In genomic region chr10:104505521-104506041, GRCh38 we compare ENCODE assay signal across 25 cellular contexts.
"Had no signal": no experiment of that assay in that cellular context is flagged by ENCODE, and none has a peak within 500 bp of the region (broad histone marks: within the 10 kb centered on the region; RNA-seq: fewer than 3 reads in every experiment).

No MANE protein-coding gene starts in this region.

- H3K4me3 Mint-ChIP-seq: activated CD4-positive, alpha-beta memory T cell treated with anti-CD3 and anti-CD28 coated beads for 36 hours; activated CD4-positive, alpha-beta T cell treated with anti-CD3 and anti-CD28 coated beads, Interleukin-2, amount 10 ng/mL, durations not matched to agents 7 days and 5 days; activated naive CD8-positive, alpha-beta T cell treated with anti-CD3 and anti-CD28 coated beads, Interleukin-2, amount 50 U/mL, for 24 hours; activated T-cell treated with anti-CD3 and anti-CD28 coated beads, Interleukin-2, amount 50 U/mL, for 4 hours; brain; T-helper 17 cell had no signal

- DNase-seq: activated CD4-positive, alpha-beta memory T cell treated with anti-CD3 and anti-CD28 coated beads for 36 hours; activated CD4-positive, alpha-beta T cell treated with anti-CD3 and anti-CD28 coated beads, Interleukin-2, amount 10 ng/mL, durations not matched to agents 7 days and 5 days; activated CD4-positive, CD25-positive, alpha-beta regulatory T cell; activated CD8-positive, alpha-beta memory T cell treated with anti-CD3 and anti-CD28 coated beads for 24 hours; activated effector memory CD4-positive, alpha-beta T cell treated with anti-CD3 and anti-CD28 coated beads, Interleukin-2, amount 50 U/mL, for 16 hours; activated naive CD4-positive, alpha-beta T cell treated with Interleukin-2 at 50 U/mL for 16 hours; activated naive CD8-positive, alpha-beta T cell treated with anti-CD3 and anti-CD28 coated beads, Interleukin-2, amount 50 U/mL, for 24 hours; activated T-cell treated with anti-CD3 and anti-CD28 coated beads, Interleukin-2, amount 50 U/mL, for 4 hours; amygdala; Kasumi-1; NCI-H1048; NCI-H146; NCI-H187 treated with DMSO at 0.1 percent for 48 hours; NCI-H2171; NCI-H2227 treated with DMSO at 0.1 percent for 48 hours; NCI-H446 treated with DMSO at 0.1 percent for 48 hours; NCI-H524 treated with DMSO at 0.1 percent for 48 hours; NCI-H748 treated with DMSO at 0.1 percent for 48 hours; SHP77; T-helper 17 cell; T-helper 9 cell had no signal

- ATAC-seq: activated naive CD4-positive, alpha-beta T cell treated with anti-CD3 and anti-CD28 coated beads, Interleukin-2, amount 50 U/mL, for 72 hours; activated naive CD8-positive, alpha-beta T cell treated with anti-CD3 and anti-CD28 coated beads, Interleukin-2, amount 50 U/mL, for 24 hours; activated T-cell treated with anti-CD3 and anti-CD28 coated beads, Interleukin-2, amount 50 U/mL, for 4 hours; T-helper 17 cell had no signal

- FAIRE-seq: astrocyte, RCC 7860 had no signal

- H3K9me3 Mint-ChIP-seq: activated CD4-positive, alpha-beta memory T cell treated with anti-CD3 and anti-CD28 coated beads for 36 hours; activated CD4-positive, alpha-beta T cell treated with anti-CD3 and anti-CD28 coated beads, Interleukin-2, amount 10 ng/mL, durations not matched to agents 7 days and 5 days; activated naive CD4-positive, alpha-beta T cell treated with anti-CD3 and anti-CD28 coated beads, Interleukin-2, amount 50 U/mL, for 72 hours; activated naive CD8-positive, alpha-beta T cell treated with anti-CD3 and anti-CD28 coated beads, Interleukin-2, amount 50 U/mL, for 24 hours; activated T-cell treated with anti-CD3 and anti-CD28 coated beads, Interleukin-2, amount 50 U/mL, for 4 hours had no signal

- H3K36me3 Mint-ChIP-seq: activated CD4-positive, alpha-beta memory T cell treated with anti-CD3 and anti-CD28 coated beads for 36 hours; activated naive CD4-positive, alpha-beta T cell treated with anti-CD3 and anti-CD28 coated beads, Interleukin-2, amount 50 U/mL, for 72 hours; brain had no signal

- H3K27ac Mint-ChIP-seq: activated CD4-positive, alpha-beta memory T cell treated with anti-CD3 and anti-CD28 coated beads for 36 hours; activated CD4-positive, alpha-beta T cell treated with anti-CD3 and anti-CD28 coated beads, Interleukin-2, amount 10 ng/mL, durations not matched to agents 7 days and 5 days; activated naive CD4-positive, alpha-beta T cell treated with anti-CD3 and anti-CD28 coated beads, Interleukin-2, amount 50 U/mL, for 72 hours; activated naive CD8-positive, alpha-beta T cell treated with anti-CD3 and anti-CD28 coated beads, Interleukin-2, amount 50 U/mL, for 24 hours; brain; T-helper 17 cell had no signal

- H3K4me1 Mint-ChIP-seq: activated CD4-positive, alpha-beta T cell treated with anti-CD3 and anti-CD28 coated beads, Interleukin-2, amount 10 ng/mL, durations not matched to agents 7 days and 5 days; activated naive CD8-positive, alpha-beta T cell treated with anti-CD3 and anti-CD28 coated beads, Interleukin-2, amount 50 U/mL, for 24 hours; T-helper 17 cell had no signal
